1 cellular context compared by ENCODE assay signal in genomic region chr17:78925662-78926555, GRCh38.
TF ChIP-seq lines count a peak whose summit lies in the region.

No MANE protein-coding gene starts in this region.

TF ChIP-seq in GM23338, 12 proteins besides CTCF, POLR2A, EP300 and RAD21 (continued from another document):
- no peak for TF ChIP-seq ZNF462 (CRISPR knock-in tag; IDR thresholded peaks at IDR 0.05)
- TF ChIP-seq REST (IDR thresholded peaks at IDR 0.05; ENCODE audit: unreplicated experiment): no peak
- TF ChIP-seq POLR2AphosphoS5 (IDR thresholded peaks at IDR 0.05; ENCODE audit: low read depth): no peak
- no peak for TF ChIP-seq ZNF331 (CRISPR knock-in tag; IDR thresholded peaks at IDR 0.05; ENCODE audit: low read depth)
- TF ChIP-seq ZNF114 (CRISPR knock-in tag; IDR thresholded peaks at IDR 0.05): no peak
- no peak for TF ChIP-seq EZH2 (IDR thresholded peaks at IDR 0.05; ENCODE audit: low read depth, unreplicated experiment)
